ENCODE assay signal across 8 cellular contexts in the genomic region with DNA sequence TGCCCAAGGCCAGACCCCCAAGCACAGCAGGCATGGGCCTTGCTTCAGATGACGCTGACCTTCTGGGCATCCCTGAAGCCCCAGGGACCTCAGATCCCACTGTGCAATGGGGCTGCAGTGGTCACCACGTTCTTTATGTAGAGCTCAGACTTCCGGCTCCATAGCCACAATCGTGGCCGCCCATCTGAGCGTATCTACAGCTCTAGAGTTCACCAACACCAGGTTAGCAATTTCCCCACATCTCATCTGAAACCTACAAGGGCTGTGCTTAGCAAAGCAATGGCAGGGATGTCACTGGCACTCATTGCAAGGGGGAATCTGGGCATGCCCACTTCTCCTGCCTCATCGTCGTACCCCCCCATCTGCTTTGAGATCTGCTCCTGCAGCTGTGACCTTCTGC.
"Had no signal": no experiment of that assay in that cellular context is flagged by ENCODE, and none has a peak within 500 bp of the region (broad histone marks: within the 10 kb centered on the region; RNA-seq: fewer than 3 reads in every experiment).

No MANE protein-coding gene starts in this region.

- H3K4me3 Mint-ChIP-seq: GM23338, H9 had no signal

- FAIRE-seq: H1, H54, HTR-8/SVneo, K562 had no signal

- H3K27ac Mint-ChIP-seq: GM23338 had no signal

- H3K4me3 ChIP-seq: GM23338, K562 had no signal

- H3K4me2 ChIP-seq: GM23338 had no signal

- H3K4me1 Mint-ChIP-seq: GM23338 had no signal

- ATAC-seq: GM23338, K562 had no signal

- DNase-seq: H9, HCEC 1CT, IMR-90 had no signal

- H2AFZ ChIP-seq: GM23338 had no signal

- H3K9me3 Mint-ChIP-seq: GM23338, H9 had no signal
